1 cellular context compared by ENCODE assay signal in genomic region chr1:194161591-194161990, GRCh38.
TF ChIP-seq lines count a peak whose summit lies in the region.

No MANE protein-coding gene starts in this region.

TF ChIP-seq in HepG2, 621 proteins besides CTCF, POLR2A, EP300 and RAD21 (continued from another document):
- TF ChIP-seq ZBTB39 (CRISPR knock-in tag; IDR thresholded peaks at IDR 0.05): no peak
- TF ChIP-seq ASH2L (IDR thresholded peaks at IDR 0.05; ENCODE audit: insufficient read length, low read depth, low read length): no peak
- TF ChIP-seq ZNF609 (CRISPR knock-in tag; IDR thresholded peaks at IDR 0.05; ENCODE audit: borderline replicate concordance): no peak
- no peak for TF ChIP-seq HNRNPLL (IDR thresholded peaks at IDR 0.05; ENCODE audit: low read depth, low read length, poor library complexity, severe bottlenecking)
TF ChIP-seq in HepG2: peak in this region for 1.
